In the genomic region with DNA sequence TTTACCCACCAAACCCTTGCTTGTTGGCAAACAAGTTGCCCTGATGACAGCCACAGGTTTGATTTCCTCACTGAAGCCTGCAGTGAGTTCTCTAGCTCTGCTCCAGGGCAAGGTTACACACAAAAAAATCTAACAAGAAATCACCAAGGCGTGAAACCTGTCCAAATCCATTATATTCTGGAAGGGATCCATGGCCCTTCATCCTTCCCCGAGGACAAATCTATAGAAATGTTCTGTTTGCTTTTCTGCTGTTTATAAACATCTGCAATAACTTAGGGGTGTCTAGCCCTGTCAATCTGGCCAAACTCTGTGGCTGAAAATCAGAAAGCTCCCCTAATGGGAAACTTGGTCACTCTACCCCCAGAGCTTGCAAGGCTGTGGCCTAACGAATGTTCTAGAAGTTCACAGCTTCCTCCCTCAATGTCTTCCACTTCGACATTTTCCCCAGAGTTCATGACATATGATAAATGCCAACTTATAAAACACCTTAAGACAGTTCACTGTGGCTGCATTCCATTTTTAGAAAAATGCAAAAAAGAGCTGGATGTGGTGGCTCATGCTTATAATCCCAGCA, we compare ENCODE assay signal across 24 cellular contexts.
"Had no signal": no experiment of that assay in that cellular context is flagged by ENCODE, and none has a peak within 500 bp of the region (broad histone marks: within the 10 kb centered on the region; RNA-seq: fewer than 3 reads in every experiment).

No MANE protein-coding gene starts in this region.

- H3K27ac ChIP-seq: cardiac muscle cell, gastrocnemius medialis, neural progenitor cell, ovary had no signal

- H3K27me3 ChIP-seq: cardiac muscle cell, gastrocnemius medialis, neural progenitor cell, ovary, right lobe of liver had no signal

- H3K4me3 ChIP-seq: cardiac muscle cell, gastrocnemius medialis, neural progenitor cell, ovary, right lobe of liver had no signal

- H3K4me1 ChIP-seq: gastrocnemius medialis had no signal

- ATAC-seq: activated CD8-positive, alpha-beta T cell treated with anti-CD3 and anti-CD28 coated beads for 36 hours; activated T-helper 17 cell treated with anti-CD3 and anti-CD28 coated beads, Interleukin-2, amount 50 U/mL, for 72 hours; esophagus mucosa; gastrocnemius medialis; left ventricle myocardium superior; stimulated activated naive CD8-positive, alpha-beta T cell treated with anti-CD3 and anti-CD28 coated beads, Interleukin-15, amount 100 ng/mL, for 72 hours had no signal

- H2AFZ ChIP-seq: neural progenitor cell had no signal

- H3K9me3 Mint-ChIP-seq: activated CD8-positive, alpha-beta T cell treated with anti-CD3 and anti-CD28 coated beads for 36 hours; activated naive CD8-positive, alpha-beta T cell treated with anti-CD3 and anti-CD28 coated beads for 36 hours; activated T-helper 17 cell treated with anti-CD3 and anti-CD28 coated beads, Interleukin-2, amount 50 U/mL, for 72 hours; dendritic cell treated with granulocyte-macrophage colony-stimulating factor and Interleukin-4, amounts not matched to agents 40 ng/mL and 50 ng/mL, for 4 days; memory B cell; neural progenitor cell; stimulated activated naive CD8-positive, alpha-beta T cell treated with anti-CD3 and anti-CD28 coated beads, Interleukin-15, amount 100 ng/mL, for 72 hours had no signal

- H3K4me2 ChIP-seq: neural progenitor cell had no signal

- H3K27ac Mint-ChIP-seq: activated CD8-positive, alpha-beta T cell treated with anti-CD3 and anti-CD28 coated beads for 36 hours; activated naive CD8-positive, alpha-beta T cell treated with anti-CD3 and anti-CD28 coated beads for 36 hours; activated T-helper 17 cell treated with anti-CD3 and anti-CD28 coated beads, Interleukin-2, amount 50 U/mL, for 72 hours; dendritic cell treated with granulocyte-macrophage colony-stimulating factor and Interleukin-4, amounts not matched to agents 40 ng/mL and 50 ng/mL, for 4 days; memory B cell; neural progenitor cell; stimulated activated naive CD8-positive, alpha-beta T cell treated with anti-CD3 and anti-CD28 coated beads, Interleukin-15, amount 100 ng/mL, for 72 hours had no signal

- H3K4me1 Mint-ChIP-seq: activated T-helper 17 cell treated with anti-CD3 and anti-CD28 coated beads, Interleukin-2, amount 50 U/mL, for 72 hours; memory B cell; neural progenitor cell had no signal

- H3K9ac ChIP-seq: neural progenitor cell had no signal

- DNase-seq: activated CD4-positive, alpha-beta T cell treated with anti-CD3 and anti-CD28 coated beads for 48 hours; activated CD4-positive, CD25-positive, alpha-beta regulatory T cell; activated CD8-positive, alpha-beta T cell treated with anti-CD3 and anti-CD28 coated beads for 36 hours; activated naive CD4-positive, alpha-beta T cell; activated naive CD8-positive, alpha-beta T cell treated with anti-CD3 and anti-CD28 coated beads for 36 hours; activated T-cell treated with anti-CD3 and anti-CD28 coated beads, Interleukin-2, amount 50 U/mL, for 1 hour; amniotic stem cell; effector CD8-positive, alpha-beta T cell; gastrocnemius medialis; head of caudate nucleus; left ventricle myocardium superior; ovary; small intestine; stimulated activated CD4-positive, alpha-beta T cell treated with anti-CD3 and anti-CD28 coated beads, Interleukin-15, amount 100 ng/mL, for 24 hours; stimulated activated CD4-positive, alpha-beta T cell treated with anti-CD3 and anti-CD28 coated beads, Interleukin-2, amount 100 ng/mL, for 48 hours; stimulated activated naive CD8-positive, alpha-beta T cell treated with anti-CD3 and anti-CD28 coated beads, Interleukin-15, amount 100 ng/mL, for 72 hours; trophoblast cell had no signal

- H3K36me3 Mint-ChIP-seq: activated naive CD8-positive, alpha-beta T cell treated with anti-CD3 and anti-CD28 coated beads for 36 hours; memory B cell had no signal

- H3K9me3 ChIP-seq: gastrocnemius medialis, ovary, right lobe of liver had no signal

- H3K4me3 Mint-ChIP-seq: activated CD8-positive, alpha-beta T cell treated with anti-CD3 and anti-CD28 coated beads for 36 hours; activated naive CD8-positive, alpha-beta T cell treated with anti-CD3 and anti-CD28 coated beads for 36 hours; activated T-helper 17 cell treated with anti-CD3 and anti-CD28 coated beads, Interleukin-2, amount 50 U/mL, for 72 hours; dendritic cell treated with granulocyte-macrophage colony-stimulating factor and Interleukin-4, amounts not matched to agents 40 ng/mL and 50 ng/mL, for 4 days; memory B cell; neural progenitor cell; stimulated activated naive CD8-positive, alpha-beta T cell treated with anti-CD3 and anti-CD28 coated beads, Interleukin-15, amount 100 ng/mL, for 72 hours had no signal

- H3K27me3 Mint-ChIP-seq: activated T-helper 17 cell treated with anti-CD3 and anti-CD28 coated beads, Interleukin-2, amount 50 U/mL, for 72 hours had no signal

- H3K36me3 ChIP-seq: cardiac muscle cell, gastrocnemius medialis, neural progenitor cell, ovary, right lobe of liver had no signal
